In the genomic region with DNA sequence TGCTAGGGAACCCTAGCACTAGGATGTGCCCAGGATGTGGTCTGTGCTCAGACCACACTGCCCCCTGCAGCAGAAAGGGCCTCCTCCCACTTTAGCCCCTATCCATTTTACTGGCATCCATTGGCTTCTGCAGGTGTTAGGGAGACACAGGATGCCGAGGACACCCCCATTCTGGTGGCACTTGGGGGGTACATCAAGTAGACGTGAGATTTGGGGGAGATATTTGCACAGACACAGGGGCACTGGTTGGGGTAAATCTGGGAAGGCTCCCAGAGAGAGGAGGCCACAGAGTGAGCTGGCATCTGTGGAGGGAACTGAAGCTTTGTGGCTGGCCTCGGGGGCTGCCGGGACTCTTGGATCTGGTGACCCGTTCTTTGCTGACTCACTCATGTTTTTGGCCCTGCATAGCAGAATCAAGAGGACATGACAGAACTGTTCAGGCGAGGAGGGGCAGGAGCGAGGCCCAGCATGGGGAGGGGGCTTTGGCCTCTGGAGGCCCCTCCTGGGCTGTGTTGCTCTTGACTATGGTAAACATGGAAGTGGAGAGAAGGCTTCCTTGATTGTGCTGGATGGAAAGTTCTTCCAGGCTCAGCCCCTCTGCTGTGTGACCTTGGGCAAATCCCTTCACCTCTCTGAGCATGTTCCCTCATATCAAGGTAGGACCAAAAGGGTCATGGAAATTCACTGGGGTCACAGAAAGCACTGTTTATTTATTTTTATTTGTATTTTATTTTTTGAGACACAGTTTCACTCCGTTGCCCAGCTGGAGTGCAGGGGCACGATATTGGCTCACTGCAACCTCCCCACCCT, we compare ENCODE assay signal across 10 cellular contexts. TPM values are rescaled to one million over a fixed set of nuclear protein-coding genes. Genes with fewer than 3 reads are reported as not detected.
A peak's percentile ranks its signal among the peaks of the same experiment; 100 is the strongest.
DNase-seq lines count a peak whose midpoint lies in the region; ATAC-seq and TF ChIP-seq lines count a peak whose summit lies in the region.
"Had no signal": no experiment of that assay in that cellular context is flagged by ENCODE, and none has a peak within 500 bp of the region (broad histone marks: within the 10 kb centered on the region; RNA-seq: fewer than 3 reads in every experiment).

No MANE protein-coding gene starts in this region.

- H3K4me3 ChIP-seq in Panc1 (ENCODE audit: low read depth in 2 of 2, low read length in 2 of 2) (peak overlapping the region in 1 of 2 experiments; percentile 72; a peak in 2 of 4 replicates), endodermal cell (ENCODE audit: low read length) (no peak overlapping the region), gastrocnemius medialis (peak overlapping the region in 1 of 4 donors; percentile 76)
- H3K4me3 ChIP-seq: mucosa of descending colon had no signal

- no peak overlapping the region; the same call in 1 of the 2 replicates for H3K27ac ChIP-seq in Panc1 (ENCODE audit: low read length)
- no peak overlapping the region for H3K27ac ChIP-seq in endodermal cell (ENCODE audit: low read depth, low read length)
- peak overlapping the region; percentile 85 to 92 (median 90) for H3K27ac ChIP-seq in gastrocnemius medialis

- H3K27me3 Mint-ChIP-seq in endodermal cell (ENCODE audit: insufficient read depth), result no peaks in the 10 kb centered on the region

- POLR2A ChIA-PET in Panc1 (lab: Charles Lee), result no interaction called here

- no peaks in the 10 kb centered on the region; the same call in 1 of the 2 replicates for H3K36me3 ChIP-seq in Panc1 (ENCODE audit: control insufficient read depth, insufficient read depth, low read length)
- H3K36me3 ChIP-seq in endodermal cell (ENCODE audit: control insufficient read depth, insufficient read depth, low read length), result no peaks in the 10 kb centered on the region
- no peaks in the 10 kb centered on the region for H3K36me3 ChIP-seq in gastrocnemius medialis
- H3K36me3 ChIP-seq: uterus had no signal

- H3K9me3 ChIP-seq in Panc1 (ENCODE audit: control insufficient read depth, insufficient read depth, low read depth, low read length) (no peaks in the 10 kb centered on the region), endodermal cell (ENCODE audit: control insufficient read depth, low read length) (no peaks in the 10 kb centered on the region), gastrocnemius medialis (no peaks in the 10 kb centered on the region)
- H3K9me3 ChIP-seq: mucosa of descending colon, uterus had no signal

- no peak overlapping the region for H3K9ac ChIP-seq in endodermal cell (ENCODE audit: extremely low read depth, low read length, poor library complexity, severe bottlenecking)

- H3K27me3 ChIP-seq in Panc1 (ENCODE audit: control insufficient read depth, insufficient read depth, low read length), result no peaks in the 10 kb centered on the region
- H3K27me3 ChIP-seq in endodermal cell (ENCODE audit: control insufficient read depth, insufficient read depth, low read length, poor library complexity, severe bottlenecking), result no peaks in the 10 kb centered on the region
- no peaks in the 10 kb centered on the region for H3K27me3 ChIP-seq in gastrocnemius medialis
- H3K27me3 ChIP-seq: uterus had no signal

- no peak for TF ChIP-seq POLR2A in gastrocnemius medialis (IDR thresholded peaks at IDR 0.05)

- CTCF ChIA-PET in Panc1 (lab: Charles Lee), result interaction anchor here (0.5 kb wide), 1 partner anchor 1945 kb away, joined by 3 read pairs; no protein-coding TSS in a partner anchor

- ATAC-seq in Panc1, result no peak
- ATAC-seq in gastrocnemius medialis, result no peak
- no peak for ATAC-seq in GM19035 (IDR thresholded peaks at IDR 0.05; ENCODE audit: unreplicated experiment)

- in situ Hi-C loops in Panc1 (cut with HindIII; ENCODE audit: low pct_unique_long_range_greater_than_20kb, low sequenced_read_pairs) (no loop called here), gastrocnemius medialis (cut with MboI; ENCODE audit: low sequenced_read_pairs in 4 of 4) (no loop called here)

- H3K27ac Mint-ChIP-seq in endodermal cell, result no peak overlapping the region

- 92 to 93% methylated on average over 5 to 9 of the region's 9 CpGs for WGBS in endodermal cell (ENCODE audit: insufficient coverage in 1 of 2, insufficient read length in 1 of 2), 2 experiments

- intact Hi-C loops in Panc1 (cut with micrococcal nuclease; ENCODE audit: unreplicated experiment) (no loop called here), gastrocnemius medialis (cut with DNase I; ENCODE audit: low total_unique reads) (loop anchor here (2.0 kb wide), 2 partner anchors 167 to 175 kb away; a partner anchor contains a TSS)

- H3K4me1 Mint-ChIP-seq in endodermal cell, result peaks cover 10% of the 10 kb centered on the region

- TF ChIP-seq CTCF in Panc1 (IDR thresholded peaks at IDR 0.05) (no peak), endodermal cell (conservative IDR thresholded peaks at IDR 0.05) (peak; percentile 65), gastrocnemius medialis (IDR thresholded peaks at IDR 0.05 in 4 of 5, conservative IDR thresholded peaks at IDR 0.05 in 1 of 5) (no peak)

- TSS peak; percentile 68 for BruUV-seq in Panc1 (replicated peaks; lab: Mats Ljungman, UMichigan)

- DNase-seq in ELR (ENCODE audit: low read depth), result peak; percentile 45
- no peak for DNase-seq in Panc1 (ENCODE audit: low read depth, low spot score)
- peak; percentile 65 for DNase-seq in endodermal cell
- DNase-seq in gastrocnemius medialis, result peak in 1 of 2 donors; percentile 37
- DNase-seq in NCI-H187 treated with DMSO at 0.1 percent for 48 hours (lab: John Stamatoyannopoulos, UW), result no peak
- no peak for DNase-seq in ecto neural progenitor cell (ENCODE audit: low spot score)
- no peak for DNase-seq in GM19240 (ENCODE audit: insufficient read length, low spot score)

- H3K4me1 ChIP-seq in Panc1 (ENCODE audit: control insufficient read depth, insufficient read depth, low read length) (0 out of 2 replicates have a peak, but pooled peaks cover 4% of the 10 kb centered on the region), endodermal cell (ENCODE audit: control insufficient read depth, insufficient read depth, low read length) (peaks cover 4% of the 10 kb centered on the region), gastrocnemius medialis (peaks cover 14% of the 10 kb centered on the region in 2 donors)
- H3K4me1 ChIP-seq: uterus had no signal

- peaks cover 9% of the 10 kb centered on the region for H3K36me3 Mint-ChIP-seq in endodermal cell (ENCODE audit: low read depth)

- peak overlapping the region; percentile 72 for H3K4me3 Mint-ChIP-seq in endodermal cell

- no peaks in the 10 kb centered on the region for H3K9me3 Mint-ChIP-seq in endodermal cell

RNA-seq across cellular contexts. Expression of a gene that starts 1.8 kb away (rescaled TPM):
- total RNA-seq in Panc1 (2021; ENCODE audit: unreplicated experiment) (69.7 TPM), endodermal cell (10 to 100 TPM; 19.6 to 27.6 TPM), gastrocnemius medialis (10 to 100 TPM; 12.0 to 28.9 (median 26.8) TPM)
- polyA plus RNA-seq in Panc1 (2012; ENCODE audit: insufficient read length), result 51.4 TPM
- polyA plus RNA-seq in endodermal cell (2013, experiment 1 of 2), result 25.2 TPM
- polyA plus RNA-seq in endodermal cell (2013, experiment 2 of 2), result 24.0 TPM

RNA-seq across cellular contexts. Expression of a gene that starts 25.2 kb away (rescaled TPM):
- 26.7 TPM for total RNA-seq in Panc1 (2021; ENCODE audit: unreplicated experiment)
- polyA plus RNA-seq in Panc1 (2012; ENCODE audit: insufficient read length), result 27.4 TPM
- total RNA-seq in endodermal cell, result 1 to 10 TPM; 6.9 to 9.1 TPM
- polyA plus RNA-seq in endodermal cell (2013, experiment 1 of 2), result 8.2 TPM
- 8.4 TPM for polyA plus RNA-seq in endodermal cell (2013, experiment 2 of 2)
- total RNA-seq in gastrocnemius medialis, result 10 to 100 TPM in 3 of 4 donors, 1 to 10 TPM in 1; 8.2 to 21.2 (median 14.5) TPM

RNA-seq across cellular contexts. Expression of a gene that starts 43.5 kb away (rescaled TPM):
- total RNA-seq in Panc1 (2021; ENCODE audit: unreplicated experiment), result 0.15 TPM
- polyA plus RNA-seq in Panc1 (2012; ENCODE audit: insufficient read length), result not detected
- total RNA-seq in endodermal cell, result not detected
- polyA plus RNA-seq in endodermal cell (2013, experiment 1 of 2), result not detected
- not detected for polyA plus RNA-seq in endodermal cell (2013, experiment 2 of 2)
- total RNA-seq in gastrocnemius medialis, result 1 to 10 TPM in 2 of 4 donors, under 1 TPM in 2; 0.34 to 2.4 (median 0.86) TPM
- total RNA-seq: uterus had no signal

Comparison
In these comparisons a context has a peak if more than half of its experiments do, and no peak if none do; other contexts are left out.
1. DNase-seq: peak in ELR (single experiment) and endodermal cell (single experiment); none in Panc1 (single experiment), NCI-H187 treated with DMSO at 0.1 percent for 48 hours (single experiment), ecto neural progenitor cell (single experiment) and GM19240 (single experiment).
2. H3K27ac ChIP-seq: peak in gastrocnemius medialis (4 of 4); none in Panc1 (single experiment) and endodermal cell (single experiment).